7 cellular contexts compared by ENCODE assay signal in genomic region chr2:127226520-127227263, GRCh38. TPM values are rescaled to one million over a fixed set of nuclear protein-coding genes. Genes with fewer than 3 reads are reported as not detected.
DNase-seq lines count a peak whose midpoint lies in the region; ATAC-seq and TF ChIP-seq lines count a peak whose summit lies in the region.

No MANE protein-coding gene starts in this region.

- peak; percentile 89 for ATAC-seq in GM18858 (IDR thresholded peaks at IDR 0.05; ENCODE audit: unreplicated experiment)
- peak; percentile 95 for ATAC-seq in HG02759 (IDR thresholded peaks at IDR 0.05; ENCODE audit: unreplicated experiment)

- WGBS in tibial nerve, 2 donors: 35 to 53% methylated on average over 10 of the region's 10 CpGs

- H3K4me3 Mint-ChIP-seq in chondrocyte (ENCODE audit: unreplicated experiment): peak overlapping the region; percentile 58

- H3K36me3 Mint-ChIP-seq in chondrocyte (ENCODE audit: low read depth): no peaks in the 10 kb centered on the region

- H3K4me1 ChIP-seq in tibial nerve: peaks cover 0 to 15% (median 2%) of the 10 kb centered on the region in 4 donors

- peaks cover 37% of the 10 kb centered on the region for H3K4me1 Mint-ChIP-seq in chondrocyte (ENCODE audit: low read depth)

- no peaks in the 10 kb centered on the region for H3K36me3 ChIP-seq in tibial nerve

- no peaks in the 10 kb centered on the region for H3K27me3 Mint-ChIP-seq in chondrocyte (ENCODE audit: low read depth)

- peak overlapping the region; percentile 88 for H3K27ac Mint-ChIP-seq in chondrocyte (ENCODE audit: unreplicated experiment)

- peaks cover 0 to 11% (median 0%) of the 10 kb centered on the region in 4 donors for H3K9me3 ChIP-seq in tibial nerve

- no peak for TF ChIP-seq EP300 in tibial nerve (IDR thresholded peaks at IDR 0.05)

- TF ChIP-seq CTCF in chondrocyte (IDR thresholded peaks at IDR 0.05) (no peak), retinal pigment epithelial cell (conservative IDR thresholded peaks at IDR 0.05; ENCODE audit: low read depth, low read length) (no peak), tibial nerve (IDR thresholded peaks at IDR 0.05) (no peak)

- H3K4me3 ChIP-seq in retinal pigment epithelial cell (ENCODE audit: low read length): no peak overlapping the region
- no peak overlapping the region for H3K4me3 ChIP-seq in tibial nerve

- peak; percentile 75 for DNase-seq in NCI-H2196 (lab: John Stamatoyannopoulos, UW; ENCODE audit: unreplicated experiment)
- DNase-seq in chondrocyte (ENCODE audit: low spot score): no peak
- peak; percentile 67 for DNase-seq in retinal pigment epithelial cell (ENCODE audit: low read depth)
- DNase-seq in medulla oblongata (ENCODE audit: extremely low spot score): no peak
- DNase-seq in tibial nerve (ENCODE audit: low spot score in 2 of 2): no peak

- H3K9me3 Mint-ChIP-seq in chondrocyte (ENCODE audit: low read depth): no peaks in the 10 kb centered on the region

- peaks cover 0 to 4% of the 10 kb centered on the region in 2 donors for H3K27me3 ChIP-seq in tibial nerve

- TF ChIP-seq POLR2A in tibial nerve (IDR thresholded peaks at IDR 0.05): no peak

- H3K27ac ChIP-seq in tibial nerve: no peak overlapping the region

RNA-seq across cellular contexts. Expression of gene CYP27C1, which starts 6.6 kb away (rescaled TPM):
- total RNA-seq in chondrocyte: 11.7 to 17.2 TPM (median 13.4 TPM) in 3 replicates
- total RNA-seq in tibial nerve: 1 to 10 TPM in 1 of 4 donors, under 1 TPM in 3; 0.42 to 1.2 (median 0.73) TPM

Comparison
In these comparisons a context has a peak if more than half of its experiments do, and no peak if none do; other contexts are left out.
1. DNase-seq: peak in NCI-H2196 (single experiment) and retinal pigment epithelial cell (single experiment); none in chondrocyte (single experiment), medulla oblongata (single experiment) and tibial nerve (0 of 2).